ENCODE assay signal across 1 cellular context in the genomic region with DNA sequence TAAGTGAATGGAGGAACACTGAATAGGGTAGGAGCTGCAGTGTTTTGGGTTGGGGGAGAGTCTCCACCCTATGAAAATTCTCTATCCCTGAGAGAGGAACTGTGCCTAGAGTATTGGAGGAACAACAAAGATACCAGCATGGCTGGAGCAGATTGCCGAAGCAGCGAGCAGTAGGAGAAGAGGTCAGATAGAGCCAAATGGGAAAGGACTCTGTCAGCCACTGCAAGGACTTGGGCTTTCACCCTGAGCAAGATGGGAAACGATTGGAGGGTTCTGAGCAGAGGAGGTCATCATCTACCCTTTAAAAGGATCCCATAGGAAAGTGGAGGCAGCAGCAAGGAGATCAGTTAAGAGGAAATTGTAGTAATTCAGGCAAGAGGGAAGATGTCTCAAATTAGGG.
TF ChIP-seq lines count a peak whose summit lies in the region.

No MANE protein-coding gene starts in this region.

TF ChIP-seq in K562, 482 proteins besides CTCF, POLR2A, EP300 and RAD21 (continued from another document and continues in another):
- TF ChIP-seq, protein P1, sequence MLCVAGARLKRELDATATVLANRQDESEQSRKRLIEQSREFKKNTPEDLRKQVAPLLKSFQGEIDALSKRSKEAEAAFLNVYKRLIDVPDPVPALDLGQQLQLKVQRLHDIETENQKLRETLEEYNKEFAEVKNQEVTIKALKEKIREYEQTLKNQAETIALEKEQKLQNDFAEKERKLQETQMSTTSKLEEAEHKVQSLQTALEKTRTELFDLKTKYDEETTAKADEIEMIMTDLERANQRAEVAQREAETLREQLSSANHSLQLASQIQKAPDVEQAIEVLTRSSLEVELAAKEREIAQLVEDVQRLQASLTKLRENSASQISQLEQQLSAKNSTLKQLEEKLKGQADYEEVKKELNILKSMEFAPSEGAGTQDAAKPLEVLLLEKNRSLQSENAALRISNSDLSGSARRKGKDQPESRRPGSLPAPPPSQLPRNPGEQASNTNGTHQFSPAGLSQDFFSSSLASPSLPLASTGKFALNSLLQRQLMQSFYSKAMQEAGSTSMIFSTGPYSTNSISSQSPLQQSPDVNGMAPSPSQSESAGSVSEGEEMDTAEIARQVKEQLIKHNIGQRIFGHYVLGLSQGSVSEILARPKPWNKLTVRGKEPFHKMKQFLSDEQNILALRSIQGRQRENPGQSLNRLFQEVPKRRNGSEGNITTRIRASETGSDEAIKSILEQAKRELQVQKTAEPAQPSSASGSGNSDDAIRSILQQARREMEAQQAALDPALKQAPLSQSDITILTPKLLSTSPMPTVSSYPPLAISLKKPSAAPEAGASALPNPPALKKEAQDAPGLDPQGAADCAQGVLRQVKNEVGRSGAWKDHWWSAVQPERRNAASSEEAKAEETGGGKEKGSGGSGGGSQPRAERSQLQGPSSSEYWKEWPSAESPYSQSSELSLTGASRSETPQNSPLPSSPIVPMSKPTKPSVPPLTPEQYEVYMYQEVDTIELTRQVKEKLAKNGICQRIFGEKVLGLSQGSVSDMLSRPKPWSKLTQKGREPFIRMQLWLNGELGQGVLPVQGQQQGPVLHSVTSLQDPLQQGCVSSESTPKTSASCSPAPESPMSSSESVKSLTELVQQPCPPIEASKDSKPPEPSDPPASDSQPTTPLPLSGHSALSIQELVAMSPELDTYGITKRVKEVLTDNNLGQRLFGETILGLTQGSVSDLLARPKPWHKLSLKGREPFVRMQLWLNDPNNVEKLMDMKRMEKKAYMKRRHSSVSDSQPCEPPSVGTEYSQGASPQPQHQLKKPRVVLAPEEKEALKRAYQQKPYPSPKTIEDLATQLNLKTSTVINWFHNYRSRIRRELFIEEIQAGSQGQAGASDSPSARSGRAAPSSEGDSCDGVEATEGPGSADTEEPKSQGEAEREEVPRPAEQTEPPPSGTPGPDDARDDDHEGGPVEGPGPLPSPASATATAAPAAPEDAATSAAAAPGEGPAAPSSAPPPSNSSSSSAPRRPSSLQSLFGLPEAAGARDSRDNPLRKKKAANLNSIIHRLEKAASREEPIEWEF (CRISPR knock-in tag; IDR thresholded peaks at IDR 0.05), result no peak
- TF ChIP-seq, protein P2, sequence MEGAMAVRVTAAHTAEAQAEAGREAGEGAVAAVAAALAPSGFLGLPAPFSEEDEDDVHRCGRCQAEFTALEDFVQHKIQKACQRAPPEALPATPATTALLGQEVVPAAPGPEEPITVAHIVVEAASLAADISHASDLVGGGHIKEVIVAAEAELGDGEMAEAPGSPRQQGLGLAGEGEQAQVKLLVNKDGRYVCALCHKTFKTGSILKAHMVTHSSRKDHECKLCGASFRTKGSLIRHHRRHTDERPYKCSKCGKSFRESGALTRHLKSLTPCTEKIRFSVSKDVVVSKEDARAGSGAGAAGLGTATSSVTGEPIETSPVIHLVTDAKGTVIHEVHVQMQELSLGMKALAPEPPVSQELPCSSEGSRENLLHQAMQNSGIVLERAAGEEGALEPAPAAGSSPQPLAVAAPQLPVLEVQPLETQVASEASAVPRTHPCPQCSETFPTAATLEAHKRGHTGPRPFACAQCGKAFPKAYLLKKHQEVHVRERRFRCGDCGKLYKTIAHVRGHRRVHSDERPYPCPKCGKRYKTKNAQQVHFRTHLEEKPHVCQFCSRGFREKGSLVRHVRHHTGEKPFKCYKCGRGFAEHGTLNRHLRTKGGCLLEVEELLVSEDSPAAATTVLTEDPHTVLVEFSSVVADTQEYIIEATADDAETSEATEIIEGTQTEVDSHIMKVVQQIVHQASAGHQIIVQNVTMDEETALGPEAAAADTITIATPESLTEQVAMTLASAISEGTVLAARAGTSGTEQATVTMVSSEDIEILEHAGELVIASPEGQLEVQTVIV (CRISPR knock-in tag; IDR thresholded peaks at IDR 0.05; ENCODE audit: borderline replicate concordance), result no peak
- TF ChIP-seq L3MBTL2 (IDR thresholded peaks at IDR 0.05) (peak; percentile 51; the same call in 1 of the 2 replicates), ZNF165 (CRISPR knock-in tag; IDR thresholded peaks at IDR 0.05; ENCODE audit: borderline replicate concordance) (no peak), MEF2A (IDR thresholded peaks at IDR 0.05; ENCODE audit: control insufficient read depth, low read depth, low read length) (no peak), TCF7L2 (IDR thresholded peaks at IDR 0.05; ENCODE audit: low read depth, low read length) (no peak), ZNF444 (CRISPR knock-in tag; IDR thresholded peaks at IDR 0.05) (no peak), TARDBP (IDR thresholded peaks at IDR 0.05) (no peak), DIDO1 (tag; IDR thresholded peaks at IDR 0.05; ENCODE audit: low read depth) (peak; percentile 38; the same call in 1 of the 2 replicates), NR2C1 (IDR thresholded peaks at IDR 0.05) (peak; percentile 68), NR2C1 (tag; IDR thresholded peaks at IDR 0.05) (peak; percentile 75), NFXL1 (CRISPR knock-in tag; IDR thresholded peaks at IDR 0.05) (no peak), NONO (IDR thresholded peaks at IDR 0.05; ENCODE audit: low read depth in 2 of 2, low read length in 1 of 2) (no peak), SIX5 (IDR thresholded peaks at IDR 0.05; ENCODE audit: borderline replicate concordance in 1 of 2, insufficient read depth in 1 of 2, low read depth in 1 of 2, low read length in 2 of 2) (no peak), HNRNPLL (IDR thresholded peaks at IDR 0.05; ENCODE audit: low read depth, low read length, poor library complexity, severe bottlenecking) (no peak), ZFP1 (CRISPR knock-in tag; IDR thresholded peaks at IDR 0.05) (no peak), TRIM28 (IDR thresholded peaks at IDR 0.05) (no peak), RB1 (IDR thresholded peaks at IDR 0.05; ENCODE audit: low read depth) (no peak), KLF1 (tag; IDR thresholded peaks at IDR 0.05) (no peak), ZNF121 (CRISPR knock-in tag; conservative IDR thresholded peaks at IDR 0.05) (no peak), SRSF7 (optimal IDR thresholded peaks at IDR 0.05; ENCODE audit: low read depth, low read length) (no peak), CREBBP (IDR thresholded peaks at IDR 0.05; ENCODE audit: low read depth, low read length) (no peak), MECOM (CRISPR knock-in tag; IDR thresholded peaks at IDR 0.05) (no peak), MIER1 (IDR thresholded peaks at IDR 0.05; ENCODE audit: low read depth) (no peak), BRD9 (IDR thresholded peaks at IDR 0.05; ENCODE audit: low read depth, partially characterized antibody) (no peak), ZNF274 (IDR thresholded peaks at IDR 0.05; ENCODE audit: borderline replicate concordance, low read depth, low read length) (no peak), HDAC1 (IDR thresholded peaks at IDR 0.05) (no peak), NEUROD1 (IDR thresholded peaks at IDR 0.05; ENCODE audit: borderline replicate concordance, low read depth, low read length, partially characterized antibody) (no peak), RBM14 (IDR thresholded peaks at IDR 0.05; ENCODE audit: borderline replicate concordance, insufficient read depth, low read depth, low read length) (no peak), POLR2AphosphoS5 (IDR thresholded peaks at IDR 0.05; ENCODE audit: control insufficient read depth, insufficient read depth, low read depth, low read length) (no peak)
- TF ChIP-seq, protein P3, sequence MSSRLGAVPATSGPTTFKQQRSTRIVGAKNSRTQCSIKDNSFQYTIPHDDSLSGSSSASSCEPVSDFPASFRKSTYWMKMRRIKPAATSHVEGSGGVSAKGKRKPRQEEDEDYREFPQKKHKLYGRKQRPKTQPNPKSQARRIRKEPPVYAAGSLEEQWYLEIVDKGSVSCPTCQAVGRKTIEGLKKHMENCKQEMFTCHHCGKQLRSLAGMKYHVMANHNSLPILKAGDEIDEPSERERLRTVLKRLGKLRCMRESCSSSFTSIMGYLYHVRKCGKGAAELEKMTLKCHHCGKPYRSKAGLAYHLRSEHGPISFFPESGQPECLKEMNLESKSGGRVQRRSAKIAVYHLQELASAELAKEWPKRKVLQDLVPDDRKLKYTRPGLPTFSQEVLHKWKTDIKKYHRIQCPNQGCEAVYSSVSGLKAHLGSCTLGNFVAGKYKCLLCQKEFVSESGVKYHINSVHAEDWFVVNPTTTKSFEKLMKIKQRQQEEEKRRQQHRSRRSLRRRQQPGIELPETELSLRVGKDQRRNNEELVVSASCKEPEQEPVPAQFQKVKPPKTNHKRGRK (tag; IDR thresholded peaks at IDR 0.05), result no peak
- TF ChIP-seq, protein P4, sequence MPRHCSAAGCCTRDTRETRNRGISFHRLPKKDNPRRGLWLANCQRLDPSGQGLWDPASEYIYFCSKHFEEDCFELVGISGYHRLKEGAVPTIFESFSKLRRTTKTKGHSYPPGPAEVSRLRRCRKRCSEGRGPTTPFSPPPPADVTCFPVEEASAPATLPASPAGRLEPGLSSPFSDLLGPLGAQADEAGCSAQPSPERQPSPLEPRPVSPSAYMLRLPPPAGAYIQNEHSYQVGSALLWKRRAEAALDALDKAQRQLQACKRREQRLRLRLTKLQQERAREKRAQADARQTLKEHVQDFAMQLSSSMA (CRISPR knock-in tag; IDR thresholded peaks at IDR 0.05), result no peak
- TF ChIP-seq, protein P5, sequence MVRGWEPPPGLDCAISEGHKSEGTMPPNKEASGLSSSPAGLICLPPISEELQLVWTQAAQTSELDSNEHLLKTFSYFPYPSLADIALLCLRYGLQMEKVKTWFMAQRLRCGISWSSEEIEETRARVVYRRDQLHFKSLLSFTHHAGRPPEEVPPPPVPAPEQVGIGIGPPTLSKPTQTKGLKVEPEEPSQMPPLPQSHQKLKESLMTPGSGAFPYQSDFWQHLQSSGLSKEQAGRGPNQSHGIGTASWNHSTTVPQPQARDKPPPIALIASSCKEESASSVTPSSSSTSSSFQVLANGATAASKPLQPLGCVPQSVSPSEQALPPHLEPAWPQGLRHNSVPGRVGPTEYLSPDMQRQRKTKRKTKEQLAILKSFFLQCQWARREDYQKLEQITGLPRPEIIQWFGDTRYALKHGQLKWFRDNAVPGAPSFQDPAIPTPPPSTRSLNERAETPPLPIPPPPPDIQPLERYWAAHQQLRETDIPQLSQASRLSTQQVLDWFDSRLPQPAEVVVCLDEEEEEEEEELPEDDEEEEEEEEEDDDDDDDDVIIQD (CRISPR knock-in tag; IDR thresholded peaks at IDR 0.05), result no peak
- TF ChIP-seq, protein P6, sequence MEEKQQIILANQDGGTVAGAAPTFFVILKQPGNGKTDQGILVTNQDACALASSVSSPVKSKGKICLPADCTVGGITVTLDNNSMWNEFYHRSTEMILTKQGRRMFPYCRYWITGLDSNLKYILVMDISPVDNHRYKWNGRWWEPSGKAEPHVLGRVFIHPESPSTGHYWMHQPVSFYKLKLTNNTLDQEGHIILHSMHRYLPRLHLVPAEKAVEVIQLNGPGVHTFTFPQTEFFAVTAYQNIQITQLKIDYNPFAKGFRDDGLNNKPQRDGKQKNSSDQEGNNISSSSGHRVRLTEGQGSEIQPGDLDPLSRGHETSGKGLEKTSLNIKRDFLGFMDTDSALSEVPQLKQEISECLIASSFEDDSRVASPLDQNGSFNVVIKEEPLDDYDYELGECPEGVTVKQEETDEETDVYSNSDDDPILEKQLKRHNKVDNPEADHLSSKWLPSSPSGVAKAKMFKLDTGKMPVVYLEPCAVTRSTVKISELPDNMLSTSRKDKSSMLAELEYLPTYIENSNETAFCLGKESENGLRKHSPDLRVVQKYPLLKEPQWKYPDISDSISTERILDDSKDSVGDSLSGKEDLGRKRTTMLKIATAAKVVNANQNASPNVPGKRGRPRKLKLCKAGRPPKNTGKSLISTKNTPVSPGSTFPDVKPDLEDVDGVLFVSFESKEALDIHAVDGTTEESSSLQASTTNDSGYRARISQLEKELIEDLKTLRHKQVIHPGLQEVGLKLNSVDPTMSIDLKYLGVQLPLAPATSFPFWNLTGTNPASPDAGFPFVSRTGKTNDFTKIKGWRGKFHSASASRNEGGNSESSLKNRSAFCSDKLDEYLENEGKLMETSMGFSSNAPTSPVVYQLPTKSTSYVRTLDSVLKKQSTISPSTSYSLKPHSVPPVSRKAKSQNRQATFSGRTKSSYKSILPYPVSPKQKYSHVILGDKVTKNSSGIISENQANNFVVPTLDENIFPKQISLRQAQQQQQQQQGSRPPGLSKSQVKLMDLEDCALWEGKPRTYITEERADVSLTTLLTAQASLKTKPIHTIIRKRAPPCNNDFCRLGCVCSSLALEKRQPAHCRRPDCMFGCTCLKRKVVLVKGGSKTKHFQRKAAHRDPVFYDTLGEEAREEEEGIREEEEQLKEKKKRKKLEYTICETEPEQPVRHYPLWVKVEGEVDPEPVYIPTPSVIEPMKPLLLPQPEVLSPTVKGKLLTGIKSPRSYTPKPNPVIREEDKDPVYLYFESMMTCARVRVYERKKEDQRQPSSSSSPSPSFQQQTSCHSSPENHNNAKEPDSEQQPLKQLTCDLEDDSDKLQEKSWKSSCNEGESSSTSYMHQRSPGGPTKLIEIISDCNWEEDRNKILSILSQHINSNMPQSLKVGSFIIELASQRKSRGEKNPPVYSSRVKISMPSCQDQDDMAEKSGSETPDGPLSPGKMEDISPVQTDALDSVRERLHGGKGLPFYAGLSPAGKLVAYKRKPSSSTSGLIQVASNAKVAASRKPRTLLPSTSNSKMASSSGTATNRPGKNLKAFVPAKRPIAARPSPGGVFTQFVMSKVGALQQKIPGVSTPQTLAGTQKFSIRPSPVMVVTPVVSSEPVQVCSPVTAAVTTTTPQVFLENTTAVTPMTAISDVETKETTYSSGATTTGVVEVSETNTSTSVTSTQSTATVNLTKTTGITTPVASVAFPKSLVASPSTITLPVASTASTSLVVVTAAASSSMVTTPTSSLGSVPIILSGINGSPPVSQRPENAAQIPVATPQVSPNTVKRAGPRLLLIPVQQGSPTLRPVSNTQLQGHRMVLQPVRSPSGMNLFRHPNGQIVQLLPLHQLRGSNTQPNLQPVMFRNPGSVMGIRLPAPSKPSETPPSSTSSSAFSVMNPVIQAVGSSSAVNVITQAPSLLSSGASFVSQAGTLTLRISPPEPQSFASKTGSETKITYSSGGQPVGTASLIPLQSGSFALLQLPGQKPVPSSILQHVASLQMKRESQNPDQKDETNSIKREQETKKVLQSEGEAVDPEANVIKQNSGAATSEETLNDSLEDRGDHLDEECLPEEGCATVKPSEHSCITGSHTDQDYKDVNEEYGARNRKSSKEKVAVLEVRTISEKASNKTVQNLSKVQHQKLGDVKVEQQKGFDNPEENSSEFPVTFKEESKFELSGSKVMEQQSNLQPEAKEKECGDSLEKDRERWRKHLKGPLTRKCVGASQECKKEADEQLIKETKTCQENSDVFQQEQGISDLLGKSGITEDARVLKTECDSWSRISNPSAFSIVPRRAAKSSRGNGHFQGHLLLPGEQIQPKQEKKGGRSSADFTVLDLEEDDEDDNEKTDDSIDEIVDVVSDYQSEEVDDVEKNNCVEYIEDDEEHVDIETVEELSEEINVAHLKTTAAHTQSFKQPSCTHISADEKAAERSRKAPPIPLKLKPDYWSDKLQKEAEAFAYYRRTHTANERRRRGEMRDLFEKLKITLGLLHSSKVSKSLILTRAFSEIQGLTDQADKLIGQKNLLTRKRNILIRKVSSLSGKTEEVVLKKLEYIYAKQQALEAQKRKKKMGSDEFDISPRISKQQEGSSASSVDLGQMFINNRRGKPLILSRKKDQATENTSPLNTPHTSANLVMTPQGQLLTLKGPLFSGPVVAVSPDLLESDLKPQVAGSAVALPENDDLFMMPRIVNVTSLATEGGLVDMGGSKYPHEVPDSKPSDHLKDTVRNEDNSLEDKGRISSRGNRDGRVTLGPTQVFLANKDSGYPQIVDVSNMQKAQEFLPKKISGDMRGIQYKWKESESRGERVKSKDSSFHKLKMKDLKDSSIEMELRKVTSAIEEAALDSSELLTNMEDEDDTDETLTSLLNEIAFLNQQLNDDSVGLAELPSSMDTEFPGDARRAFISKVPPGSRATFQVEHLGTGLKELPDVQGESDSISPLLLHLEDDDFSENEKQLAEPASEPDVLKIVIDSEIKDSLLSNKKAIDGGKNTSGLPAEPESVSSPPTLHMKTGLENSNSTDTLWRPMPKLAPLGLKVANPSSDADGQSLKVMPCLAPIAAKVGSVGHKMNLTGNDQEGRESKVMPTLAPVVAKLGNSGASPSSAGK (IDR thresholded peaks at IDR 0.05), result no peak
